ENCODE assay signal across 8 cellular contexts in the genomic region with DNA sequence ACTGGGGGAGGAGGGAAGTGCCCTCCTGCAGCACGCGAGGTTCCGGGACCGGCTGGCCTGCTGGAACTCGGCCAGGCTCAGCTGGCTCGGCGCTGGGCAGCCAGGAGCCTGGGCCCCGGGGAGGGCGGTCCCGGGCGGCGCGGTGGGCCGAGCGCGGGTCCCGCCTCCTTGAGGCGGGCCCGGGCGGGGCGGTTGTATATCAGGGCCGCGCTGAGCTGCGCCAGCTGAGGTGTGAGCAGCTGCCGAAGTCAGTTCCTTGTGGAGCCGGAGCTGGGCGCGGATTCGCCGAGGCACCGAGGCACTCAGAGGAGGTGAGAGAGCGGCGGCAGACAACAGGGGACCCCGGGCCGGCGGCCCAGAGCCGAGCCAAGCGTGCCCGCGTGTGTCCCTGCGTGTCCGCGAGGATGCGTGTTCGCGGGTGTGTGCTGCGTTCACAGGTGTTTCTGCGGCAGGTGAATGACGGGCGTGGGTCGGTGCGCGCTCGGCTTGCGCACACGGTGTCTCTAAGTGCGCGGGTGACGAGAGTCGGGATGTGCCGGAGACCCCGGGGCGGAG. TPM values are rescaled to one million over a fixed set of nuclear protein-coding genes. Genes with fewer than 3 reads are reported as not detected.
A peak's percentile ranks its signal among the peaks of the same experiment; 100 is the strongest.
DNase-seq lines count a peak whose midpoint lies in the region; ATAC-seq and TF ChIP-seq lines count a peak whose summit lies in the region.

Gene CDKN1A, plus strand, starts transcription at position 227 of the 555 bp plus-strand sequence. CDS start 5,388 bp downstream, outside the sequence.

- peaks cover 0 to 68% (median 38%) of the 10 kb centered on the region in 12 donors for H3K4me1 ChIP-seq in heart left ventricle
- peaks cover 35 to 55% (median 43%) of the 10 kb centered on the region in 4 donors for H3K4me1 ChIP-seq in upper lobe of left lung

- 0 to 1% (median 1%) methylated on average over 56 to 63 of the region's 63 CpGs for WGBS in adipose tissue, 3 donors
- WGBS in heart left ventricle, 4 donors = 0 to 1% (median 1%) methylated on average over 34 to 63 of the region's 63 CpGs
- 0 to 1% methylated on average over 5 to 28 of the region's 63 CpGs for WGBS in upper lobe of left lung, 2 donors

- H3K9me3 ChIP-seq in heart left ventricle = no peaks in the 10 kb centered on the region
- H3K9me3 ChIP-seq in upper lobe of left lung = no peaks in the 10 kb centered on the region

- intact Hi-C loops in heart left ventricle (cut with DNase I) (loop anchor here in 7 of 10 donors (1.0 to 10.0 kb wide), 9 partner anchors 50 to 256 kb away; partner anchors contain the start of genes KCTD20 (in 1 of the 7), PXT1 (in 1 of the 7), SRSF3 (in 1 of the 7) and STK38 (in 1 of the 7)), posterior cingulate gyrus (cut with DNase I) (no loop called here)

- DNase-seq in GDM1 (lab: John Stamatoyannopoulos, UW) (peak; percentile 84), NCI-H128 (lab: John Stamatoyannopoulos, UW; ENCODE audit: unreplicated experiment) (peak; percentile 78), T follicular helper cell (ENCODE audit: low read depth) (peak; percentile 58), heart left ventricle (peak; percentile 90 to 95 (median 94)), posterior cingulate gyrus (peak; percentile 57 to 97 (median 80)), upper lobe of left lung (peak; percentile 96 to 98)

- ATAC-seq in HG02588 (IDR thresholded peaks at IDR 0.05; ENCODE audit: unreplicated experiment) (peak; percentile 52), heart left ventricle (peak; percentile 77 to 89 (median 82)), upper lobe of left lung (ENCODE audit: low FRiP score in 2 of 2) (peak; percentile 88 to 91)

- no peaks in the 10 kb centered on the region for H3K27me3 ChIP-seq in heart left ventricle
- no peaks in the 10 kb centered on the region for H3K27me3 ChIP-seq in upper lobe of left lung

- H3K27ac ChIP-seq in adipose tissue (ENCODE audit: low read depth, low read length) (peak within 1 kb of the TSS; percentile 13), heart left ventricle (peak within 1 kb of the TSS; percentile 93 to 100 (median 99)), upper lobe of left lung (peak within 1 kb of the TSS; percentile 97 to 100 (median 98))

- H3K36me3 ChIP-seq in heart left ventricle = peaks cover 0 to 16% (median 4%) of the 10 kb centered on the region in 9 donors
- peaks cover 0 to 13% (median 4%) of the 10 kb centered on the region in 4 donors for H3K36me3 ChIP-seq in upper lobe of left lung

- TF ChIP-seq POLR2A in heart left ventricle (IDR thresholded peaks at IDR 0.05) = peak; percentile 94 to 100
- peak; percentile 98 to 100 (median 100) for TF ChIP-seq POLR2A in upper lobe of left lung (IDR thresholded peaks at IDR 0.05)

- TF ChIP-seq CTCF in heart left ventricle (IDR thresholded peaks at IDR 0.05) (peak in 3 of 12 donors; percentile 8 to 35 (median 13)), upper lobe of left lung (IDR thresholded peaks at IDR 0.05) (peak in 5 of 6 experiments; percentile 29 to 63 (median 51))

- H3K4me3 ChIP-seq in heart left ventricle = peak within 1 kb of the TSS; percentile 69 to 96 (median 86)
- H3K4me3 ChIP-seq in upper lobe of left lung = peak within 1 kb of the TSS; percentile 61 to 95 (median 80)

- TF ChIP-seq EP300 in upper lobe of left lung (IDR thresholded peaks at IDR 0.05) = peak in 2 of 4 donors; percentile 57 to 87

RNA-seq across cellular contexts. Expression of gene CDKN1A, which starts in this region (rescaled TPM):
- polyA plus RNA-seq in adipose tissue = 100 to 1,000 TPM in 2 of 3 donors, 10 to 100 TPM in 1; 92.4 to 540 (median 441) TPM
- 100 to 1,000 TPM in 4 of 9 donors, 10 to 100 TPM in 5; 27.5 to 164 (median 99.8) TPM for total RNA-seq in heart left ventricle
- 100 to 1,000 TPM in 1 of 2 donors, 10 to 100 TPM in 1; 36.2 to 658 TPM for polyA plus RNA-seq in heart left ventricle
- total RNA-seq in upper lobe of left lung = 100 to 1,000 TPM in 4 of 6 donors, 10 to 100 TPM in 2; 61.8 to 186 (median 127) TPM

Comparison
In these comparisons a context has a peak if more than half of its experiments do, and no peak if none do; other contexts are left out.
1. Peak in every context shown above with its lines: DNase-seq, ATAC-seq, H3K4me3 ChIP-seq and H3K27ac ChIP-seq.
2. H3K27ac ChIP-seq: peak in every context shown above with its lines; median percentile 99 in heart left ventricle; 98 in upper lobe of left lung; 13 in adipose tissue.